In genomic region chr9:8778356-8778755, GRCh38 we compare ENCODE assay signal across 18 cellular contexts.
"Had no signal": no experiment of that assay in that cellular context is flagged by ENCODE, and none has a peak within 500 bp of the region (broad histone marks: within the 10 kb centered on the region; RNA-seq: fewer than 3 reads in every experiment).

No MANE protein-coding gene starts in this region.

- H3K27ac ChIP-seq: body of pancreas, colonic mucosa, gastrocnemius medialis, SK-N-MC had no signal

- H3K27me3 Mint-ChIP-seq: activated CD4-positive, alpha-beta memory T cell treated with anti-CD3 and anti-CD28 coated beads, Interleukin-2, amount 10 ng/mL, durations not matched to agents 7 days and 5 days; activated T-cell treated with anti-CD3 and anti-CD28 coated beads, Interleukin-2, amount 50 U/mL, for 24 hours; memory B cell; naive thymus-derived CD8-positive, alpha-beta T cell; stimulated activated memory B cell treated with anti-CD40 and anti-IgM and Interleukin-4, amounts not matched to agents 10 μg/mL and 1 μg/mL and 100 μg/mL, for 72 hours; T-cell had no signal

- DNase-seq: activated CD4-positive, alpha-beta memory T cell treated with anti-CD3 and anti-CD28 coated beads, Interleukin-2, amount 10 ng/mL, durations not matched to agents 7 days and 5 days; activated CD4-positive, alpha-beta T cell treated with anti-CD3 and anti-CD28 coated beads for 48 hours; activated CD4-positive, CD25-positive, alpha-beta regulatory T cell; activated naive CD4-positive, alpha-beta T cell treated with Interleukin-2 at 50 U/mL for 16 hours; activated T-cell treated with anti-CD3 and anti-CD28 coated beads, Interleukin-2, amount 50 U/mL, for 24 hours; body of pancreas; colonic mucosa; gastrocnemius medialis; left ventricle myocardium superior; naive thymus-derived CD8-positive, alpha-beta T cell; stimulated activated CD4-positive, alpha-beta T cell treated with anti-CD3 and anti-CD28 coated beads, Interleukin-15, amount 100 ng/mL, for 24 hours; stimulated activated CD4-positive, alpha-beta T cell treated with anti-CD3 and anti-CD28 coated beads, Interleukin-4, amount 100 ng/mL, for 24 hours; T-cell had no signal

- H3K4me3 ChIP-seq: body of pancreas, colonic mucosa, gastrocnemius medialis, SK-N-MC had no signal

- H3K27ac Mint-ChIP-seq: activated CD4-positive, alpha-beta memory T cell treated with anti-CD3 and anti-CD28 coated beads, Interleukin-2, amount 10 ng/mL, durations not matched to agents 7 days and 5 days; activated T-cell treated with anti-CD3 and anti-CD28 coated beads, Interleukin-2, amount 50 U/mL, for 24 hours; activated T-helper 2 cell treated with anti-CD3 and anti-CD28 coated beads, Interferon-gamma antibody, Interleukin-2, Interleukin-4, amounts not matched to agents 10 μg/mL and 5 μg/mL and 100 μg/mL, durations not matched to agents 14 hours and 24 hours and 36 hours; memory B cell; naive thymus-derived CD8-positive, alpha-beta T cell; stimulated activated memory B cell treated with anti-CD40 and anti-IgM and Interleukin-4, amounts not matched to agents 10 μg/mL and 1 μg/mL and 100 μg/mL, for 72 hours; T-cell had no signal

- H3K9me3 ChIP-seq: body of pancreas, colonic mucosa, gastrocnemius medialis had no signal

- H3K36me3 ChIP-seq: colonic mucosa, gastrocnemius medialis had no signal

- H3K36me3 Mint-ChIP-seq: memory B cell; naive thymus-derived CD8-positive, alpha-beta T cell; stimulated activated memory B cell treated with anti-CD40 and anti-IgM and Interleukin-4, amounts not matched to agents 10 μg/mL and 1 μg/mL and 100 μg/mL, for 72 hours; T-cell had no signal

- H3K9me3 Mint-ChIP-seq: activated CD4-positive, alpha-beta memory T cell treated with anti-CD3 and anti-CD28 coated beads, Interleukin-2, amount 10 ng/mL, durations not matched to agents 7 days and 5 days; activated T-cell treated with anti-CD3 and anti-CD28 coated beads, Interleukin-2, amount 50 U/mL, for 24 hours; activated T-helper 2 cell treated with anti-CD3 and anti-CD28 coated beads, Interferon-gamma antibody, Interleukin-2, Interleukin-4, amounts not matched to agents 10 μg/mL and 5 μg/mL and 100 μg/mL, durations not matched to agents 14 hours and 24 hours and 36 hours; naive thymus-derived CD8-positive, alpha-beta T cell; stimulated activated memory B cell treated with anti-CD40 and anti-IgM and Interleukin-4, amounts not matched to agents 10 μg/mL and 1 μg/mL and 100 μg/mL, for 72 hours; T-cell had no signal

- ATAC-seq: body of pancreas; esophagus mucosa; gastrocnemius medialis; left ventricle myocardium superior; naive thymus-derived CD8-positive, alpha-beta T cell; stimulated activated memory B cell treated with anti-CD40 and anti-IgM and Interleukin-4, amounts not matched to agents 10 μg/mL and 1 μg/mL and 100 μg/mL, for 72 hours; T-cell had no signal

- H3K4me1 Mint-ChIP-seq: activated CD4-positive, alpha-beta memory T cell treated with anti-CD3 and anti-CD28 coated beads, Interleukin-2, amount 10 ng/mL, durations not matched to agents 7 days and 5 days; memory B cell; naive thymus-derived CD8-positive, alpha-beta T cell; stimulated activated memory B cell treated with anti-CD40 and anti-IgM and Interleukin-4, amounts not matched to agents 10 μg/mL and 1 μg/mL and 100 μg/mL, for 72 hours; T-cell had no signal

- H3K4me3 Mint-ChIP-seq: activated CD4-positive, alpha-beta memory T cell treated with anti-CD3 and anti-CD28 coated beads, Interleukin-2, amount 10 ng/mL, durations not matched to agents 7 days and 5 days; activated T-cell treated with anti-CD3 and anti-CD28 coated beads, Interleukin-2, amount 50 U/mL, for 24 hours; memory B cell; naive thymus-derived CD8-positive, alpha-beta T cell; stimulated activated memory B cell treated with anti-CD40 and anti-IgM and Interleukin-4, amounts not matched to agents 10 μg/mL and 1 μg/mL and 100 μg/mL, for 72 hours; T-cell had no signal

- H3K27me3 ChIP-seq: body of pancreas, colonic mucosa, gastrocnemius medialis had no signal

- H3K4me1 ChIP-seq: body of pancreas, colonic mucosa, gastrocnemius medialis had no signal
